20 cellular contexts compared by ENCODE assay signal in genomic region chr13:102367836-102368235, GRCh38. TPM values are rescaled to one million over a fixed set of nuclear protein-coding genes. Genes with fewer than 3 reads are reported as not detected.
DNase-seq lines count a peak whose midpoint lies in the region; FAIRE-seq and TF ChIP-seq lines count a peak whose summit lies in the region.
"Had no signal": no experiment of that assay in that cellular context is flagged by ENCODE, and none has a peak within 500 bp of the region (broad histone marks: within the 10 kb centered on the region; RNA-seq: fewer than 3 reads in every experiment).

No MANE protein-coding gene starts in this region.

- H4K12ac ChIP-seq in trophoblast cell (ENCODE audit: low read depth, low read length), result no peak overlapping the region

- no peaks in the 10 kb centered on the region for H3K79me1 ChIP-seq in trophoblast cell (ENCODE audit: low read length)

- H3K4me1 ChIP-seq in trophoblast cell (ENCODE audit: control insufficient read depth in 1 of 2, insufficient read depth in 2 of 2, low read length in 2 of 2) (peaks cover 0 to 3% of the 10 kb centered on the region in 2 experiments), left ventricle myocardium inferior (no peaks in the 10 kb centered on the region)
- H3K4me1 ChIP-seq: Caco-2 had no signal

- no peak overlapping the region for H3K23ac ChIP-seq in trophoblast cell (ENCODE audit: low read length)

- no peak overlapping the region for H4K8ac ChIP-seq in trophoblast cell (ENCODE audit: low read depth, low read length)

- no peak overlapping the region for H2BK120ac ChIP-seq in trophoblast cell (ENCODE audit: insufficient read depth, low read length, poor library complexity)

- H3K9me3 ChIP-seq in trophoblast cell (ENCODE audit: insufficient read depth, low read depth, low read length), result peaks cover 1% of the 10 kb centered on the region
- no peaks in the 10 kb centered on the region for H3K9me3 ChIP-seq in left ventricle myocardium inferior (replicated peaks)
- H3K9me3 ChIP-seq: Caco-2 had no signal

- no peak overlapping the region for H3K4ac ChIP-seq in trophoblast cell (ENCODE audit: low read depth, low read length)

- DNase-seq in NCI-H69 (lab: John Stamatoyannopoulos, UW) (peak; percentile 29), trophoblast cell (peak; percentile 12 to 30), NCI-H146 treated with DMSO at 0.1 percent for 48 hours (lab: John Stamatoyannopoulos, UW; ENCODE audit: unreplicated experiment) (no peak), left ventricle myocardium inferior (no peak), D341Med (ENCODE audit: low spot score) (no peak)
- DNase-seq: Caco-2; CD4-positive, CD25-positive, alpha-beta regulatory T cell; CD8-positive, alpha-beta T cell; DMS 273 treated with DMSO at 0.1 percent for 48 hours; DMS79; EL; GDM1; GM23248; H7; HCEC 1CT had no signal

- no peak overlapping the region for H4K91ac ChIP-seq in trophoblast cell (ENCODE audit: low read depth, low read length)

- H3K4me2 ChIP-seq in trophoblast cell (ENCODE audit: low read length), result no peak overlapping the region

- H2AFZ ChIP-seq in trophoblast cell (ENCODE audit: insufficient read depth, low read length, poor library complexity), result no peak overlapping the region
- H2AFZ ChIP-seq: GM23248 had no signal

- H2AK5ac ChIP-seq in trophoblast cell (ENCODE audit: low read length), result no peak overlapping the region

- H3K9ac ChIP-seq in trophoblast cell (ENCODE audit: low read length), result no peak overlapping the region
- H3K9ac ChIP-seq: GM23248 had no signal

- H3K27ac ChIP-seq in trophoblast cell (ENCODE audit: low read depth, low read length) (no peak overlapping the region), left ventricle myocardium inferior (replicated peaks) (no peak overlapping the region)
- H3K27ac ChIP-seq: GM23248 had no signal

- TF ChIP-seq CTCF in left ventricle myocardium inferior (IDR thresholded peaks at IDR 0.05; ENCODE audit: borderline replicate concordance), result no peak

- H2BK5ac ChIP-seq in trophoblast cell (ENCODE audit: low read depth, low read length, poor library complexity), result no peak overlapping the region

- intact Hi-C loops in left ventricle myocardium inferior (cut with micrococcal nuclease), result no loop called here

- peaks cover 2% of the 10 kb centered on the region for H3K79me2 ChIP-seq in trophoblast cell (ENCODE audit: control insufficient read depth, insufficient read depth, low read length, poor library complexity)

- WGBS in trophoblast cell (ENCODE audit: extremely low coverage, insufficient coverage, insufficient read length), result no CpG with 5 or more reads among the region's 14 CpGs

- H3K36me3 ChIP-seq in trophoblast cell (ENCODE audit: control insufficient read depth in 1 of 2, insufficient read depth in 2 of 2, low read length in 2 of 2) (no peaks in the 10 kb centered on the region), left ventricle myocardium inferior (no peaks in the 10 kb centered on the region)

- H3K14ac ChIP-seq in trophoblast cell (ENCODE audit: low read length), result no peak overlapping the region

- no peaks in the 10 kb centered on the region for H3K27me3 ChIP-seq in trophoblast cell (ENCODE audit: insufficient read depth, low read length)
- H3K27me3 ChIP-seq in left ventricle myocardium inferior (ENCODE audit: low read depth), result no peaks in the 10 kb centered on the region

- peak; percentile 17 for FAIRE-seq in islet of Langerhans (lab: Jason Lieb, UNC)
- FAIRE-seq: D721Med, GM12878, GM19239, H1 had no signal

- no peak overlapping the region for H2BK12ac ChIP-seq in trophoblast cell (ENCODE audit: low read length)

- no peak overlapping the region for H3K4me3 ChIP-seq in trophoblast cell (ENCODE audit: low read depth, low read length)
- H3K4me3 ChIP-seq in left ventricle myocardium inferior, result no peak overlapping the region
- H3K4me3 ChIP-seq: GM12878, GM23248 had no signal

- H3K18ac ChIP-seq in trophoblast cell (ENCODE audit: low read length), result no peak overlapping the region

RNA-seq across cellular contexts. Expression of gene FGF14, which starts 34.0 kb away (rescaled TPM):
- 0.03 TPM in 2 replicates for polyA plus RNA-seq in trophoblast cell (2013)
- total RNA-seq in left ventricle myocardium inferior, result 2.9 TPM
- total RNA-seq: Caco-2; CD4-positive, CD25-positive, alpha-beta regulatory T cell; CD8-positive, alpha-beta T cell; GM23248 had no signal

Comparison
In these comparisons a context has a peak if more than half of its experiments do, and no peak if none do; other contexts are left out.
1. DNase-seq: peak in NCI-H69 (single experiment) and trophoblast cell (2 of 2); none in NCI-H146 treated with DMSO at 0.1 percent for 48 hours (single experiment), left ventricle myocardium inferior (single experiment) and D341Med (single experiment).